7 cellular contexts compared by ENCODE assay signal in genomic region chr12:94100990-94101901, GRCh38. TPM values are rescaled to one million over a fixed set of nuclear protein-coding genes. Genes with fewer than 3 reads are reported as not detected.
DNase-seq lines count a peak whose midpoint lies in the region; ATAC-seq and TF ChIP-seq lines count a peak whose summit lies in the region.

No MANE protein-coding gene starts in this region.

- TF ChIP-seq CTCF in chondrocyte (IDR thresholded peaks at IDR 0.05): peak; percentile 96

- ATAC-seq in GM18511 (IDR thresholded peaks at IDR 0.05; ENCODE audit: unreplicated experiment) (peak; percentile 71), HG03159 (IDR thresholded peaks at IDR 0.05; ENCODE audit: unreplicated experiment) (peak; percentile 62)

- H3K27me3 Mint-ChIP-seq in chondrocyte (ENCODE audit: low read depth): peaks cover 7% of the 10 kb centered on the region

- H3K4me1 Mint-ChIP-seq in chondrocyte (ENCODE audit: low read depth): peaks cover 31% of the 10 kb centered on the region

- peak overlapping the region; percentile 79 for H3K4me3 Mint-ChIP-seq in chondrocyte (ENCODE audit: unreplicated experiment)

- H3K9me3 Mint-ChIP-seq in chondrocyte (ENCODE audit: low read depth): no peaks in the 10 kb centered on the region

- peak; percentile 35 for DNase-seq in NCI-H226
- DNase-seq in activated CD4-positive, alpha-beta T cell treated with anti-CD3 and anti-CD28 coated beads for 24 hours (ENCODE audit: low read depth in 2 of 2): peak; percentile 63 to 69
- no peak for DNase-seq in chondrocyte (ENCODE audit: low spot score)
- peak; percentile 92 for DNase-seq in left kidney (ENCODE audit: low read depth, low spot score)
- peak; percentile 59 to 73 (median 67) for DNase-seq in stimulated activated CD4-positive, alpha-beta T cell treated with anti-CD3 and anti-CD28 coated beads, Interleukin-1b, Interleukin-23, amount 100 ng/mL, for 24 hours (ENCODE audit: low read depth in 4 of 4, low spot score in 1 of 4)

- no peak overlapping the region for H3K27ac Mint-ChIP-seq in chondrocyte (ENCODE audit: unreplicated experiment)

- no peaks in the 10 kb centered on the region for H3K36me3 Mint-ChIP-seq in chondrocyte (ENCODE audit: low read depth)

RNA-seq across cellular contexts. Expression of gene PLXNC1, which starts 47.1 kb away (rescaled TPM):
- total RNA-seq in chondrocyte: 0.67 to 1.4 TPM (median 0.72 TPM) in 3 replicates
